8 cellular contexts compared by ENCODE assay signal in the genomic region with DNA sequence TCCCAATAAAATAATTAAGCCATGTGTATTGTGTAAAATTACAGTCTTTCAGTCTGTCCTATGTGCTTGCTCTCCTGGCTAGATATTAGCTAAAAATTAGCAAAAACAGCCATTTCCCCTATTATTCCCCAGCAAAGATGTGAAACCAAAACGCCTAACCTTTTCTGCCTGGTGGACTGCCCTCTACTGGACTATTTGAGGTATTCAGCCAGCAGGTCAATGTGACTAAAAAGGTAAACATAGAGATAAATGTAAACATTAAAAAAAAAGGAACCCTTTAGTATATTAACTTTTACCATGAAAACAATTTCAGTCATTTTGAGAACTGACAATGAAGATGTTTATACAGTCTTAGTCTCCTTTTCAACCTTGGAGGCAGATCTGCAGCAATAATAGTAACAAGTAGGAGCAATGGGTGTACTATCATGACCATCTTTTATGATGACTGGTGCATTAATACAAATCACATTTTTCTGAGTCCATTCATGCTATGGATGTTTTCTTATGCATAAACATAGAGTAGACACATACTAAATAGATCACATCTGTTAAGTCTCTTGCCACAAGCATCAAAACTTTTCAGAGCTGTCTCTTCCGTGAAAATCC. TPM values are rescaled to one million over a fixed set of nuclear protein-coding genes. Genes with fewer than 3 reads are reported as not detected.
A peak's percentile ranks its signal among the peaks of the same experiment; 100 is the strongest.
DNase-seq lines count a peak whose midpoint lies in the region; ATAC-seq, FAIRE-seq and TF ChIP-seq lines count a peak whose summit lies in the region.

No MANE protein-coding gene starts in this region.

- WGBS in H9 (ENCODE audit: extremely low coverage, insufficient read length, low lambda C conversion rate): no CpG with 5 or more reads among the region's 2 CpGs
- WGBS in HepG2 (ENCODE audit: low lambda C conversion rate): 48% methylated on average over 2 of the region's 2 CpGs

- intact Hi-C loops in breast epithelium (cut with DNase I; ENCODE audit: low total_unique reads) (no loop called here), HepG2 (cut with micrococcal nuclease; ENCODE audit: unreplicated experiment) (loop anchor here (1.0 to 10.0 kb wide), 3 partner anchors 197 to 536 kb away; a partner anchor contains a TSS)

- H3K9me3 ChIP-seq in H9 (ENCODE audit: control insufficient read depth, low read depth, low read length) (no peaks in the 10 kb centered on the region), breast epithelium (no peaks in the 10 kb centered on the region), HepG2 (ENCODE audit: low read length) (no peaks in the 10 kb centered on the region)

- H2BK20ac ChIP-seq in H9 (ENCODE audit: low read depth, low read length, poor library complexity, severe bottlenecking): no peak overlapping the region

- H3K9ac ChIP-seq in H9 (ENCODE audit: extremely low read depth, insufficient read length, low read length): no peak overlapping the region
- no peak overlapping the region for H3K9ac ChIP-seq in HepG2 (ENCODE audit: insufficient read depth, low read depth, low read length)

- H3K79me2 ChIP-seq in H9 (ENCODE audit: insufficient read depth, low read length): no peaks in the 10 kb centered on the region
- H3K79me2 ChIP-seq in HepG2 (ENCODE audit: insufficient read depth, low read length): no peaks in the 10 kb centered on the region

- H2BK15ac ChIP-seq in H9 (ENCODE audit: low read depth, low read length): no peak overlapping the region

- peak; percentile 46; the same call in 1 of the 2 replicates for TF ChIP-seq RAD21 in HepG2 (CRISPR knock-in tag; IDR thresholded peaks at IDR 0.05)

- H4K20me1 ChIP-seq in H9 (ENCODE audit: control insufficient read depth, insufficient read depth, insufficient read length) (no peaks in the 10 kb centered on the region), HepG2 (ENCODE audit: insufficient read depth, low read length) (peaks cover 3% of the 10 kb centered on the region; the same call in 1 of the 2 replicates)

- H3K4me3 ChIP-seq in breast epithelium (no peak overlapping the region), HepG2 (replicated peaks in 1 of 3; ENCODE audit: insufficient read depth in 1 of 3, low read depth in 2 of 3, low read length in 3 of 3) (no peak overlapping the region)

- H2BK12ac ChIP-seq in H9 (ENCODE audit: insufficient read length, low read depth, low read length): no peak overlapping the region

- no peaks in the 10 kb centered on the region for H3K79me1 ChIP-seq in H9 (ENCODE audit: insufficient read depth, low read depth, low read length, poor library complexity, severe bottlenecking)

- H2BK120ac ChIP-seq in H9 (ENCODE audit: low read depth, low read length, poor library complexity, severe bottlenecking): no peak overlapping the region

- H2BK5ac ChIP-seq in H9 (ENCODE audit: insufficient read length, low read length): no peak overlapping the region

- ATAC-seq in HepG2: peak; percentile 82

- in situ Hi-C loops in HepG2 (cut with HindIII; ENCODE audit: extremely low pct_ligation_motif_present, low pct_unique_long_range_greater_than_20kb): loop anchor here (10.0 to 25.0 kb wide), 2 partner anchors 231 to 286 kb away; a partner anchor contains a TSS

- H3K56ac ChIP-seq in H9 (ENCODE audit: insufficient read length, low read depth, low read length): no peak overlapping the region

- TF ChIP-seq CTCF in H9 (conservative IDR thresholded peaks at IDR 0.05) (peak; percentile 88), breast epithelium (IDR thresholded peaks at IDR 0.05) (peak in 2 of 3 donors; percentile 53 to 61), HepG2 (CRISPR knock-in tag; IDR thresholded peaks at IDR 0.05) (peak; percentile 75)

- no peak overlapping the region for H3K4me3 Mint-ChIP-seq in H9

- CTCF ChIA-PET in HepG2 (lab: Yijun Ruan, JAX; ENCODE audit: low intra/inter-chr PET ratio, low total read pairs): interaction anchor here (2.2 kb wide), 1 partner anchor 196 kb away, joined by 18 read pairs; no protein-coding TSS in a partner anchor

- H3K18ac ChIP-seq in H9 (ENCODE audit: insufficient read length, low read depth, low read length): no peak overlapping the region

- no peaks in the 10 kb centered on the region for H3K4me1 Mint-ChIP-seq in H9

- H3K36me3 ChIP-seq in breast epithelium (peaks cover 3% of the 10 kb centered on the region), HepG2 (replicated peaks in 1 of 2; ENCODE audit: control insufficient read depth in 1 of 2, insufficient read depth in 2 of 2, low read length in 2 of 2) (peaks cover 3 to 26% of the 10 kb centered on the region in 2 experiments; a peak in 4 of 5 replicates)

- H4K8ac ChIP-seq in H9 (replicated peaks; ENCODE audit: insufficient read length, low read depth, low read length): no peak overlapping the region

- POLR2A ChIA-PET in HepG2 (lab: Yijun Ruan, JAX): no interaction called here

- H4K5ac ChIP-seq in H9 (ENCODE audit: insufficient read length, low read depth, low read length): no peak overlapping the region

- no peak overlapping the region for H2AK5ac ChIP-seq in H9 (ENCODE audit: insufficient read length, low read length)

- H3K23ac ChIP-seq in H9 (ENCODE audit: insufficient read length, low read depth, low read length): no peak overlapping the region

- no peaks in the 10 kb centered on the region for H3K4me1 ChIP-seq in H9 (ENCODE audit: insufficient read depth, low read length)
- H3K4me1 ChIP-seq in breast epithelium: no peaks in the 10 kb centered on the region
- H3K4me1 ChIP-seq in HepG2 (ENCODE audit: insufficient read depth, low read length): peaks cover 24% of the 10 kb centered on the region

- FAIRE-seq in HepG2 (lab: Jason Lieb, UNC): no peak

- no peak overlapping the region for H3K4ac ChIP-seq in H9 (ENCODE audit: low read depth, low read length)

- no peak overlapping the region for H3K14ac ChIP-seq in H9 (ENCODE audit: insufficient read depth, low read length)

- peaks cover 1% of the 10 kb centered on the region in 2 experiments; a peak in 2 of 5 replicates for H3K9me3 Mint-ChIP-seq in H9

- no peaks in the 10 kb centered on the region for H3K27me3 Mint-ChIP-seq in H9 (ENCODE audit: low read depth)

- no peaks in the 10 kb centered on the region for H3K23me2 ChIP-seq in H9 (ENCODE audit: insufficient read length, low read depth, low read length, poor library complexity, severe bottlenecking)

- H3K27ac ChIP-seq in H9 (ENCODE audit: insufficient read length, low read depth, low read length): no peak overlapping the region
- no peak overlapping the region for H3K27ac ChIP-seq in breast epithelium
- no peak overlapping the region for H3K27ac ChIP-seq in HepG2 (ENCODE audit: extremely low read length, insufficient read depth, low read length)

- BruUV-seq in HepG2 (replicated peaks; lab: Mats Ljungman, UMichigan): no TSS peak

- H3T11ph ChIP-seq in H9 (ENCODE audit: low read length): no peak overlapping the region

- H2AFZ ChIP-seq in H9 (ENCODE audit: low read length): no peak overlapping the region
- H2AFZ ChIP-seq in HepG2 (ENCODE audit: low read length): no peak overlapping the region

- H3K36me3 Mint-ChIP-seq in H9 (ENCODE audit: insufficient read depth in 1 of 3, low read depth in 3 of 3): peaks cover 11 to 56% (median 54%) of the 10 kb centered on the region in 3 experiments

- no peak for TF ChIP-seq EP300 in HepG2 (IDR thresholded peaks at IDR 0.05; ENCODE audit: low read depth in 2 of 2, low read length in 2 of 2)
- TF ChIP-seq EP300 in HepG2 (CRISPR knock-in tag; IDR thresholded peaks at IDR 0.05; ENCODE audit: borderline replicate concordance): no peak

- no peaks in the 10 kb centered on the region for H3K27me3 ChIP-seq in H9 (ENCODE audit: insufficient read depth, low read length)
- no peaks in the 10 kb centered on the region for H3K27me3 ChIP-seq in breast epithelium
- no peaks in the 10 kb centered on the region for H3K27me3 ChIP-seq in HepG2 (ENCODE audit: control insufficient read depth in 1 of 2, insufficient read depth in 2 of 2, low read length in 2 of 2)

- H3K4me2 ChIP-seq in H9 (ENCODE audit: insufficient read depth, insufficient read length, low read length) (no peak overlapping the region), HepG2 (ENCODE audit: low read depth, low read length) (no peak overlapping the region)

- TF ChIP-seq POLR2A in breast epithelium (IDR thresholded peaks at IDR 0.05) (no peak), HepG2 (IDR thresholded peaks at IDR 0.05; ENCODE audit: insufficient read depth in 1 of 2, low read depth in 2 of 2, low read length in 2 of 2) (no peak)

- DNase-seq in AG08395 (ENCODE audit: low spot score): peak; percentile 67
- peak; percentile 70 for DNase-seq in ELR (ENCODE audit: low read depth)
- DNase-seq in H9: no peak
- DNase-seq in NCI-H146 treated with DMSO at 0.1 percent for 48 hours (lab: John Stamatoyannopoulos, UW; ENCODE audit: unreplicated experiment): peak; percentile 18
- no peak for DNase-seq in breast epithelium (ENCODE audit: low spot score in 2 of 2)
- peak; percentile 57 for DNase-seq in HepG2 (ENCODE audit: low spot score)
- DNase-seq in NCI-H2107 (lab: John Stamatoyannopoulos, UW): no peak
- DNase-seq in GOT3 (lab: John Stamatoyannopoulos, UW): no peak

- H4K91ac ChIP-seq in H9 (ENCODE audit: insufficient read length, low read depth, low read length): no peak overlapping the region

- no peak overlapping the region for H3K27ac Mint-ChIP-seq in H9

RNA-seq across cellular contexts. Expression of a gene that starts 10.1 kb away (rescaled TPM):
- total RNA-seq in H9 (2021) (46.3 and 52.9 TPM in 2 replicates), breast epithelium (10 to 100 TPM; 46.0 to 63.0 (median 50.8) TPM), HepG2 (2016; rRNA removed; fragmentation: Illumina TruSeq; extraction: Trizol) (45.1 and 46.4 TPM in 2 replicates)
- 9.0 and 9.2 TPM in 2 replicates for total RNA-seq in HepG2 (2016; cell fraction: cytosol; rRNA removed; fragmentation: Illumina TruSeq; extraction: Trizol; ENCODE audit: low read depth)
- 45.8 and 56.5 TPM in 2 replicates for total RNA-seq in HepG2 (2016; cell fraction: insoluble cytoplasmic fraction; rRNA removed; fragmentation: Illumina TruSeq; extraction: Trizol)
- total RNA-seq in HepG2 (2016; cell fraction: membrane; rRNA removed; fragmentation: Illumina TruSeq; extraction: Trizol): 19.9 and 23.9 TPM in 2 replicates
- 50.0 and 53.8 TPM in 2 replicates for total RNA-seq in HepG2 (2016; cell fraction: nucleus; rRNA removed; fragmentation: Illumina TruSeq; extraction: Trizol)
- polyA plus RNA-seq in HepG2 (2011; rRNA removed): 46.5 and 58.1 TPM in 2 replicates
- 17.7 and 25.4 TPM in 2 replicates for polyA plus RNA-seq in HepG2 (2011; cell fraction: cytosol; rRNA removed)
- polyA plus RNA-seq in HepG2 (2011; cell fraction: nucleus; rRNA removed): 29.3 and 43.5 TPM in 2 replicates
- polyA plus RNA-seq in HepG2 (2012): 45.7 and 46.0 TPM in 2 replicates
- 10.3 and 10.8 TPM in 2 replicates for polyA plus RNA-seq in HepG2 (2016; cell fraction: cytosol; fragmentation: Illumina TruSeq; extraction: Trizol; ENCODE audit: low read depth)
- polyA plus RNA-seq in HepG2 (2016; cell fraction: insoluble cytoplasmic fraction; fragmentation: Illumina TruSeq; extraction: Trizol; ENCODE audit: low read depth): 51.5 and 54.3 TPM in 2 replicates
- polyA plus RNA-seq in HepG2 (2016; cell fraction: membrane; fragmentation: Illumina TruSeq; extraction: Trizol; ENCODE audit: low read depth): 17.9 and 19.4 TPM in 2 replicates
- 50.9 and 51.2 TPM in 2 replicates for polyA plus RNA-seq in HepG2 (2016; cell fraction: nucleus; fragmentation: Illumina TruSeq; extraction: Trizol; ENCODE audit: insufficient read depth, low read depth)
- 17.9 and 33.0 TPM in 2 replicates for polyA minus RNA-seq in HepG2 (2011; rRNA and poly(A)+ RNA removed; ENCODE audit: low replicate concordance)
- polyA minus RNA-seq in HepG2 (2011; cell fraction: cytosol; rRNA and poly(A)+ RNA removed): 17.3 and 18.1 TPM in 2 replicates
- polyA minus RNA-seq in HepG2 (2011; cell fraction: nucleus; rRNA and poly(A)+ RNA removed): 153 and 155 TPM in 2 replicates

RNA-seq across cellular contexts. Expression of a gene that starts 10.5 kb away (rescaled TPM):
- 74.5 and 78.4 TPM in 2 replicates for total RNA-seq in H9 (2021)
- total RNA-seq in breast epithelium: 10 to 100 TPM; 74.7 to 93.7 (median 89.9) TPM
- 85.9 and 88.8 TPM in 2 replicates for total RNA-seq in HepG2 (2016; rRNA removed; fragmentation: Illumina TruSeq; extraction: Trizol)
- 243 and 253 TPM in 2 replicates for total RNA-seq in HepG2 (2016; cell fraction: cytosol; rRNA removed; fragmentation: Illumina TruSeq; extraction: Trizol; ENCODE audit: low read depth)
- 77.4 and 86.8 TPM in 2 replicates for total RNA-seq in HepG2 (2016; cell fraction: insoluble cytoplasmic fraction; rRNA removed; fragmentation: Illumina TruSeq; extraction: Trizol)
- 236 and 253 TPM in 2 replicates for total RNA-seq in HepG2 (2016; cell fraction: membrane; rRNA removed; fragmentation: Illumina TruSeq; extraction: Trizol)
- 40.7 and 54.3 TPM in 2 replicates for total RNA-seq in HepG2 (2016; cell fraction: nucleus; rRNA removed; fragmentation: Illumina TruSeq; extraction: Trizol)
- polyA plus RNA-seq in HepG2 (2011; rRNA removed): 28.5 and 50.5 TPM in 2 replicates
- polyA plus RNA-seq in HepG2 (2011; cell fraction: cytosol; rRNA removed): 18.5 and 27.6 TPM in 2 replicates
- polyA plus RNA-seq in HepG2 (2011; cell fraction: nucleus; rRNA removed): 5.6 and 9.3 TPM in 2 replicates
- polyA plus RNA-seq in HepG2 (2012): 78.2 and 104 TPM in 2 replicates
- 547 and 588 TPM in 2 replicates for polyA plus RNA-seq in HepG2 (2016; cell fraction: cytosol; fragmentation: Illumina TruSeq; extraction: Trizol; ENCODE audit: low read depth)
- polyA plus RNA-seq in HepG2 (2016; cell fraction: insoluble cytoplasmic fraction; fragmentation: Illumina TruSeq; extraction: Trizol; ENCODE audit: low read depth): 158 and 163 TPM in 2 replicates
- 408 and 423 TPM in 2 replicates for polyA plus RNA-seq in HepG2 (2016; cell fraction: membrane; fragmentation: Illumina TruSeq; extraction: Trizol; ENCODE audit: low read depth)
- polyA plus RNA-seq in HepG2 (2016; cell fraction: nucleus; fragmentation: Illumina TruSeq; extraction: Trizol; ENCODE audit: insufficient read depth, low read depth): 74.1 and 89.2 TPM in 2 replicates
- polyA minus RNA-seq in HepG2 (2011; rRNA and poly(A)+ RNA removed; ENCODE audit: low replicate concordance): 2.1 and 7.3 TPM in 2 replicates
- 22.5 and 27.5 TPM in 2 replicates for polyA minus RNA-seq in HepG2 (2011; cell fraction: cytosol; rRNA and poly(A)+ RNA removed)
- 39.5 and 46.4 TPM in 2 replicates for polyA minus RNA-seq in HepG2 (2011; cell fraction: nucleus; rRNA and poly(A)+ RNA removed)

RNA-seq across cellular contexts. Expression of a gene that starts 14.8 kb away (rescaled TPM):
- total RNA-seq in H9 (2021): 11.2 and 12.2 TPM in 2 replicates
- total RNA-seq in breast epithelium: 100 to 1,000 TPM in 1 of 3 donors, 10 to 100 TPM in 2; 47.7 to 342 (median 54.7) TPM
- 4.4 and 5.3 TPM in 2 replicates for total RNA-seq in HepG2 (2016; rRNA removed; fragmentation: Illumina TruSeq; extraction: Trizol)
- 1.1 and 1.3 TPM in 2 replicates for total RNA-seq in HepG2 (2016; cell fraction: cytosol; rRNA removed; fragmentation: Illumina TruSeq; extraction: Trizol; ENCODE audit: low read depth)
- 4.2 and 5.4 TPM in 2 replicates for total RNA-seq in HepG2 (2016; cell fraction: insoluble cytoplasmic fraction; rRNA removed; fragmentation: Illumina TruSeq; extraction: Trizol)
- total RNA-seq in HepG2 (2016; cell fraction: membrane; rRNA removed; fragmentation: Illumina TruSeq; extraction: Trizol): 1.9 and 2.0 TPM in 2 replicates
- total RNA-seq in HepG2 (2016; cell fraction: nucleus; rRNA removed; fragmentation: Illumina TruSeq; extraction: Trizol): 1.9 and 2.3 TPM in 2 replicates
- polyA plus RNA-seq in HepG2 (2011; rRNA removed): 3.2 and 5.2 TPM in 2 replicates
- polyA plus RNA-seq in HepG2 (2011; cell fraction: cytosol; rRNA removed): 3.4 and 3.6 TPM in 2 replicates
- polyA plus RNA-seq in HepG2 (2011; cell fraction: nucleus; rRNA removed): 6.3 and 8.9 TPM in 2 replicates
- polyA plus RNA-seq in HepG2 (2012): 3.0 and 4.8 TPM in 2 replicates
- polyA plus RNA-seq in HepG2 (2016; cell fraction: cytosol; fragmentation: Illumina TruSeq; extraction: Trizol; ENCODE audit: low read depth): 0.44 and 0.78 TPM in 2 replicates
- 4.7 and 5.5 TPM in 2 replicates for polyA plus RNA-seq in HepG2 (2016; cell fraction: insoluble cytoplasmic fraction; fragmentation: Illumina TruSeq; extraction: Trizol; ENCODE audit: low read depth)
- polyA plus RNA-seq in HepG2 (2016; cell fraction: membrane; fragmentation: Illumina TruSeq; extraction: Trizol; ENCODE audit: low read depth): 1.2 and 1.8 TPM in 2 replicates
- 2.7 and 4.5 TPM in 2 replicates for polyA plus RNA-seq in HepG2 (2016; cell fraction: nucleus; fragmentation: Illumina TruSeq; extraction: Trizol; ENCODE audit: insufficient read depth, low read depth)
- 10.1 TPM in 1 of 2 replicates, not detected in the other for polyA minus RNA-seq in HepG2 (2011; rRNA and poly(A)+ RNA removed; ENCODE audit: low replicate concordance)
- 3.1 and 6.1 TPM in 2 replicates for polyA minus RNA-seq in HepG2 (2011; cell fraction: cytosol; rRNA and poly(A)+ RNA removed)
- 5.4 and 9.6 TPM in 2 replicates for polyA minus RNA-seq in HepG2 (2011; cell fraction: nucleus; rRNA and poly(A)+ RNA removed)

Comparison
In these comparisons a context has a peak if more than half of its experiments do, and no peak if none do; other contexts are left out.
1. DNase-seq: peak in AG08395 (single experiment), ELR (single experiment), NCI-H146 treated with DMSO at 0.1 percent for 48 hours (single experiment) and HepG2 (single experiment); none in H9 (single experiment), breast epithelium (0 of 2), NCI-H2107 (single experiment) and GOT3 (single experiment).
2. Peak in every context shown above with its lines, with median percentiles within 50 percentile points of each other: CTCF ChIP-seq.